Comparison of ENCODE assay signal across 22 cellular contexts in genomic region chr13:41499452-41499851, GRCh38. TPM values are rescaled to one million over a fixed set of nuclear protein-coding genes. Genes with fewer than 3 reads are reported as not detected.
DNase-seq lines count a peak whose midpoint lies in the region; ATAC-seq, FAIRE-seq and TF ChIP-seq lines count a peak whose summit lies in the region.
"Had no signal": no experiment of that assay in that cellular context is flagged by ENCODE, and none has a peak within 500 bp of the region (broad histone marks: within the 10 kb centered on the region; RNA-seq: fewer than 3 reads in every experiment).

No MANE protein-coding gene starts in this region.

- H3K4me1 ChIP-seq in HepG2 (ENCODE audit: insufficient read depth, low read length) (peaks cover 27% of the 10 kb centered on the region), right lobe of liver (no peaks in the 10 kb centered on the region)

- H3K9me3 Mint-ChIP-seq in activated CD4-positive, alpha-beta T cell treated with anti-CD3 and anti-CD28 coated beads for 36 hours (ENCODE audit: low read depth), result peaks cover 12% of the 10 kb centered on the region
- H3K9me3 Mint-ChIP-seq in dendritic cell treated with granulocyte-macrophage colony-stimulating factor and Interleukin-4, amounts not matched to agents 40 ng/mL and 50 ng/mL, for 4 days, result peaks cover 10% of the 10 kb centered on the region
- no peaks in the 10 kb centered on the region for H3K9me3 Mint-ChIP-seq in stimulated activated memory B cell treated with anti-CD40 and anti-IgM and Interleukin-4, amounts not matched to agents 10 μg/mL and 1 μg/mL and 100 μg/mL, for 72 hours

- 42% methylated on average over 5 of the region's 5 CpGs for WGBS in HepG2 (ENCODE audit: low lambda C conversion rate)
- 86% methylated on average over 5 of the region's 5 CpGs for WGBS in right lobe of liver (ENCODE audit: insufficient coverage, low coverage, low lambda C conversion rate, missing lambda C conversion rate)

- no peaks in the 10 kb centered on the region for H3K27me3 ChIP-seq in HepG2 (ENCODE audit: control insufficient read depth in 1 of 2, insufficient read depth in 2 of 2, low read length in 2 of 2)
- H3K27me3 ChIP-seq in right lobe of liver, result no peaks in the 10 kb centered on the region
- H3K27me3 ChIP-seq: BLaER1 had no signal

- DNase-seq in activated CD4-positive, alpha-beta T cell treated with anti-CD3 and anti-CD28 coated beads for 36 hours, result no peak
- no peak for DNase-seq in activated CD4-positive, alpha-beta T cell treated with anti-CD3 and anti-CD28 coated beads for 48 hours
- no peak for DNase-seq in HepG2 (ENCODE audit: low spot score)
- DNase-seq in right lobe of liver, result no peak
- DNase-seq: COR-L47, DMS153, HCEC 1CT, Karpas-422, MM.1S, NCI-H1105 treated with DMSO at 0.1 percent for 48 hours, NCI-H187 treated with DMSO at 0.1 percent for 48 hours, NCI-H2171, NCI-H446 treated with DMSO at 0.1 percent for 48 hours, NCI-H748 treated with DMSO at 0.1 percent for 48 hours had no signal

- in situ Hi-C loops in HepG2 (cut with HindIII; ENCODE audit: extremely low pct_ligation_motif_present, low pct_unique_long_range_greater_than_20kb), result no loop called here

- no peak overlapping the region for H3K4me2 ChIP-seq in HepG2 (ENCODE audit: low read depth, low read length)
- H3K4me2 ChIP-seq: BLaER1 had no signal

- no peak overlapping the region for H3K27ac ChIP-seq in HepG2 (ENCODE audit: extremely low read length, insufficient read depth, low read length)
- H3K27ac ChIP-seq in right lobe of liver, result no peak overlapping the region
- H3K27ac ChIP-seq: 22Rv1, BLaER1 had no signal

- TF ChIP-seq POLR2A in HepG2 (IDR thresholded peaks at IDR 0.05; ENCODE audit: insufficient read depth in 1 of 2, low read depth in 2 of 2, low read length in 2 of 2) (no peak), right lobe of liver (IDR thresholded peaks at IDR 0.05) (no peak)

- POLR2A ChIA-PET in activated CD4-positive, alpha-beta T cell treated with anti-CD3 and anti-CD28 coated beads for 36 hours (lab: Charles Lee), result interaction anchor here (1.0 to 1.1 kb wide), 2 partner anchors 41 to 54 kb away, joined by 4 read pairs; no protein-coding TSS in a partner anchor
- POLR2A ChIA-PET in HepG2 (lab: Yijun Ruan, JAX), result no interaction called here

- no TSS peak for BruUV-seq in HepG2 (replicated peaks; lab: Mats Ljungman, UMichigan)

- TF ChIP-seq RAD21 in HepG2 (CRISPR knock-in tag; IDR thresholded peaks at IDR 0.05), result no peak

- no peak overlapping the region for H3K4me3 Mint-ChIP-seq in activated CD4-positive, alpha-beta T cell treated with anti-CD3 and anti-CD28 coated beads for 36 hours
- H3K4me3 Mint-ChIP-seq in dendritic cell treated with granulocyte-macrophage colony-stimulating factor and Interleukin-4, amounts not matched to agents 40 ng/mL and 50 ng/mL, for 4 days, result no peak overlapping the region
- H3K4me3 Mint-ChIP-seq in stimulated activated memory B cell treated with anti-CD40 and anti-IgM and Interleukin-4, amounts not matched to agents 10 μg/mL and 1 μg/mL and 100 μg/mL, for 72 hours, result no peak overlapping the region

- peaks cover 80% of the 10 kb centered on the region for H3K4me1 Mint-ChIP-seq in activated CD4-positive, alpha-beta T cell treated with anti-CD3 and anti-CD28 coated beads for 36 hours
- H3K4me1 Mint-ChIP-seq in dendritic cell treated with granulocyte-macrophage colony-stimulating factor and Interleukin-4, amounts not matched to agents 40 ng/mL and 50 ng/mL, for 4 days (ENCODE audit: low read depth), result peaks cover 31% of the 10 kb centered on the region
- peaks cover 84% of the 10 kb centered on the region for H3K4me1 Mint-ChIP-seq in stimulated activated memory B cell treated with anti-CD40 and anti-IgM and Interleukin-4, amounts not matched to agents 10 μg/mL and 1 μg/mL and 100 μg/mL, for 72 hours

- no peaks in the 10 kb centered on the region for H4K20me1 ChIP-seq in HepG2 (ENCODE audit: insufficient read depth, low read length)
- H4K20me1 ChIP-seq: BLaER1 had no signal

- H3K79me2 ChIP-seq in HepG2 (ENCODE audit: insufficient read depth, low read length), result no peaks in the 10 kb centered on the region

- H3K4me3 ChIP-seq in HepG2 (replicated peaks in 1 of 3; ENCODE audit: insufficient read depth in 1 of 3, low read depth in 2 of 3, low read length in 3 of 3) (no peak overlapping the region), right lobe of liver (no peak overlapping the region)
- H3K4me3 ChIP-seq: BLaER1 had no signal

- ATAC-seq in activated CD4-positive, alpha-beta T cell treated with anti-CD3 and anti-CD28 coated beads for 36 hours, result no peak
- ATAC-seq in HepG2 (no peak), right lobe of liver (no peak), GM18868 (IDR thresholded peaks at IDR 0.05; ENCODE audit: unreplicated experiment) (no peak), HG03469 (IDR thresholded peaks at IDR 0.05; ENCODE audit: unreplicated experiment) (no peak)
- no peak for ATAC-seq in stimulated activated memory B cell treated with anti-CD40 and anti-IgM and Interleukin-4, amounts not matched to agents 10 μg/mL and 1 μg/mL and 100 μg/mL, for 72 hours
- ATAC-seq: Panc1, Right ventricle myocardium inferior had no signal

- TF ChIP-seq CTCF in HepG2 (CRISPR knock-in tag; IDR thresholded peaks at IDR 0.05), result no peak
- TF ChIP-seq CTCF in right lobe of liver (IDR thresholded peaks at IDR 0.05), result no peak

- H3K36me3 ChIP-seq in HepG2 (replicated peaks in 1 of 2; ENCODE audit: control insufficient read depth in 1 of 2, insufficient read depth in 2 of 2, low read length in 2 of 2) (no peaks in the 10 kb centered on the region), right lobe of liver (no peaks in the 10 kb centered on the region)
- H3K36me3 ChIP-seq: BLaER1 had no signal

- FAIRE-seq in HepG2 (lab: Jason Lieb, UNC), result no peak

- no peak overlapping the region for H3K9ac ChIP-seq in HepG2 (ENCODE audit: insufficient read depth, low read depth, low read length)
- H3K9ac ChIP-seq: BLaER1 had no signal

- intact Hi-C loops in activated CD4-positive, alpha-beta T cell treated with anti-CD3 and anti-CD28 coated beads for 36 hours (cut with DNase I, micrococcal nuclease), result loop anchor here in 1 of 2 experiments (5.0 to 10.0 kb wide), 2 partner anchors 415 to 998 kb away; no protein-coding TSS in a partner anchor
- intact Hi-C loops in HepG2 (cut with micrococcal nuclease; ENCODE audit: unreplicated experiment), result no loop called here
- intact Hi-C loops in right lobe of liver (cut with DNase I), result no loop called here
- intact Hi-C loops in dendritic cell treated with granulocyte-macrophage colony-stimulating factor and Interleukin-4, amounts not matched to agents 40 ng/mL and 50 ng/mL, for 4 days (cut with micrococcal nuclease), result no loop called here

- peak overlapping the region; percentile 70 for H3K27ac Mint-ChIP-seq in activated CD4-positive, alpha-beta T cell treated with anti-CD3 and anti-CD28 coated beads for 36 hours
- H3K27ac Mint-ChIP-seq in dendritic cell treated with granulocyte-macrophage colony-stimulating factor and Interleukin-4, amounts not matched to agents 40 ng/mL and 50 ng/mL, for 4 days, result peak overlapping the region; percentile 21
- peak overlapping the region; percentile 71 for H3K27ac Mint-ChIP-seq in stimulated activated memory B cell treated with anti-CD40 and anti-IgM and Interleukin-4, amounts not matched to agents 10 μg/mL and 1 μg/mL and 100 μg/mL, for 72 hours

- H3K9me3 ChIP-seq in HepG2 (ENCODE audit: low read length) (no peaks in the 10 kb centered on the region), right lobe of liver (no peaks in the 10 kb centered on the region)

- TF ChIP-seq EP300 in HepG2 (IDR thresholded peaks at IDR 0.05; ENCODE audit: low read depth in 2 of 2, low read length in 2 of 2) (no peak), HepG2 (CRISPR knock-in tag; IDR thresholded peaks at IDR 0.05; ENCODE audit: borderline replicate concordance) (no peak)

- CTCF ChIA-PET in activated CD4-positive, alpha-beta T cell treated with anti-CD3 and anti-CD28 coated beads for 36 hours (lab: Charles Lee), result interaction anchor here (0.5 to 3.6 kb wide), 7 partner anchors 29 to 455 kb away, joined by 3 to 22 read pairs (median 5); no protein-coding TSS in a partner anchor
- CTCF ChIA-PET in HepG2 (lab: Yijun Ruan, JAX; ENCODE audit: low intra/inter-chr PET ratio, low total read pairs), result no interaction called here

- H2AFZ ChIP-seq in HepG2 (ENCODE audit: low read length), result no peak overlapping the region

- peaks cover 10% of the 10 kb centered on the region for H3K36me3 Mint-ChIP-seq in activated CD4-positive, alpha-beta T cell treated with anti-CD3 and anti-CD28 coated beads for 36 hours (ENCODE audit: low read depth)
- no peaks in the 10 kb centered on the region for H3K36me3 Mint-ChIP-seq in dendritic cell treated with granulocyte-macrophage colony-stimulating factor and Interleukin-4, amounts not matched to agents 40 ng/mL and 50 ng/mL, for 4 days (ENCODE audit: low read depth)
- peaks cover 7% of the 10 kb centered on the region for H3K36me3 Mint-ChIP-seq in stimulated activated memory B cell treated with anti-CD40 and anti-IgM and Interleukin-4, amounts not matched to agents 10 μg/mL and 1 μg/mL and 100 μg/mL, for 72 hours

- no peaks in the 10 kb centered on the region for H3K27me3 Mint-ChIP-seq in activated CD4-positive, alpha-beta T cell treated with anti-CD3 and anti-CD28 coated beads for 36 hours
- H3K27me3 Mint-ChIP-seq in dendritic cell treated with granulocyte-macrophage colony-stimulating factor and Interleukin-4, amounts not matched to agents 40 ng/mL and 50 ng/mL, for 4 days, result peaks cover 3% of the 10 kb centered on the region
- no peaks in the 10 kb centered on the region for H3K27me3 Mint-ChIP-seq in stimulated activated memory B cell treated with anti-CD40 and anti-IgM and Interleukin-4, amounts not matched to agents 10 μg/mL and 1 μg/mL and 100 μg/mL, for 72 hours

RNA-seq across cellular contexts. Expression of gene RGCC, which starts 42.1 kb away (rescaled TPM):
- 100 to 1,000 TPM; 134 to 146 TPM for total RNA-seq in activated CD4-positive, alpha-beta T cell treated with anti-CD3 and anti-CD28 coated beads for 36 hours
- total RNA-seq in HepG2 (2016; rRNA removed; fragmentation: Illumina TruSeq; extraction: Trizol) (0.20 and 0.29 TPM in 2 replicates), right lobe of liver (1 to 10 TPM in 3 of 6 experiments, under 1 TPM in 2, not detected in 1; 0.51 to 4.9 (median 2.3) TPM)
- 0.26 TPM in 1 of 2 replicates, not detected in the other for total RNA-seq in HepG2 (2016; cell fraction: cytosol; rRNA removed; fragmentation: Illumina TruSeq; extraction: Trizol; ENCODE audit: low read depth)
- 0.39 and 0.61 TPM in 2 replicates for total RNA-seq in HepG2 (2016; cell fraction: insoluble cytoplasmic fraction; rRNA removed; fragmentation: Illumina TruSeq; extraction: Trizol)
- total RNA-seq in HepG2 (2016; cell fraction: membrane; rRNA removed; fragmentation: Illumina TruSeq; extraction: Trizol), result 0.49 and 0.65 TPM in 2 replicates
- total RNA-seq in HepG2 (2016; cell fraction: nucleus; rRNA removed; fragmentation: Illumina TruSeq; extraction: Trizol), result 0.56 TPM in 1 of 2 replicates, not detected in the other
- 8.4 and 9.5 TPM in 2 replicates for polyA plus RNA-seq in HepG2 (2011; rRNA removed)
- polyA plus RNA-seq in HepG2 (2011; cell fraction: cytosol; rRNA removed), result 5.6 and 6.7 TPM in 2 replicates
- polyA plus RNA-seq in HepG2 (2011; cell fraction: nucleus; rRNA removed), result 4.9 and 5.8 TPM in 2 replicates
- polyA plus RNA-seq in HepG2 (2012), result 4.0 and 15.8 TPM in 2 replicates
- polyA plus RNA-seq in HepG2 (2016; cell fraction: cytosol; fragmentation: Illumina TruSeq; extraction: Trizol; ENCODE audit: low read depth), result 0.48 and 0.54 TPM in 2 replicates
- 0.43 and 0.45 TPM in 2 replicates for polyA plus RNA-seq in HepG2 (2016; cell fraction: insoluble cytoplasmic fraction; fragmentation: Illumina TruSeq; extraction: Trizol; ENCODE audit: low read depth)
- polyA plus RNA-seq in HepG2 (2016; cell fraction: membrane; fragmentation: Illumina TruSeq; extraction: Trizol; ENCODE audit: low read depth), result 0.36 and 0.74 TPM in 2 replicates
- 1.4 TPM in 1 of 2 replicates, not detected in the other for polyA plus RNA-seq in HepG2 (2016; cell fraction: nucleus; fragmentation: Illumina TruSeq; extraction: Trizol; ENCODE audit: insufficient read depth, low read depth)
- polyA minus RNA-seq in HepG2 (2011; rRNA and poly(A)+ RNA removed; ENCODE audit: low replicate concordance), result 2.3 TPM in 1 of 2 replicates, not detected in the other
- 3.3 and 4.5 TPM in 2 replicates for polyA minus RNA-seq in HepG2 (2011; cell fraction: cytosol; rRNA and poly(A)+ RNA removed)
- 3.0 and 3.4 TPM in 2 replicates for polyA minus RNA-seq in HepG2 (2011; cell fraction: nucleus; rRNA and poly(A)+ RNA removed)

Comparison
In these comparisons a context has a peak if more than half of its experiments do, and no peak if none do; other contexts are left out.
1. H3K27ac Mint-ChIP-seq: peak in every context shown above with its lines; median percentile 71 in stimulated activated memory B cell treated with anti-CD40 and anti-IgM and Interleukin-4, amounts not matched to agents 10 μg/mL and 1 μg/mL and 100 μg/mL, for 72 hours; 70 in activated CD4-positive, alpha-beta T cell treated with anti-CD3 and anti-CD28 coated beads for 36 hours; 21 in dendritic cell treated with granulocyte-macrophage colony-stimulating factor and Interleukin-4, amounts not matched to agents 40 ng/mL and 50 ng/mL, for 4 days.
2. RNA of gene RGCC, which starts 42.1 kb away (total RNA-seq): 134 to 146 TPM in activated CD4-positive, alpha-beta T cell treated with anti-CD3 and anti-CD28 coated beads for 36 hours; 0.51 to 4.9 TPM in right lobe of liver and 0.20 to 0.65 TPM in HepG2; every median in the first group is over 10 times any median in the second.